In the genomic region with DNA sequence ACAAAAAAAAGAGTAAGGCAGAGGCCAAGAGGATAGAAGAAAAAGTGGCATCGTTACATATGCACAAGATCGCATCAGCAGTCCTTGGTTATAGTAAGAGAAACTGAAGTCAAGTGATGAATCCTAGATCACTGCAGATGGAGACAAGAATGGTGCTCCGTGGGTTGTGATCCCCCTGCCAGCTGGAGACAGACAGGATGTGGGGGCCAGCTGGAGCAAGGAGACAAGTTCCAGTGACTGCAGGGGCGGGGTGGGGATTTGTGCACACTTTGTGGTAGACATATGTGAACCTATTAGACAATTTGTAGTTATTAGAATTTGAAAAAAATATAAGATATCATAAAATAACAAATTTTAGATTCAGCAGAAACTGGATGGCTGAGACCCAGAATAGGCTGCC, we compare ENCODE assay signal across 9 cellular contexts.
"Had no signal": no experiment of that assay in that cellular context is flagged by ENCODE, and none has a peak within 500 bp of the region (broad histone marks: within the 10 kb centered on the region; RNA-seq: fewer than 3 reads in every experiment).

No MANE protein-coding gene starts in this region.

- H3K9ac ChIP-seq: GM23248 had no signal

- H2AFZ ChIP-seq: GM23248, GM23338 had no signal

- H3K4me2 ChIP-seq: GM23338 had no signal

- H3K27ac ChIP-seq: GM23248 had no signal

- ATAC-seq: GM23338, HCT116 had no signal

- H3K4me3 ChIP-seq: GM23248, GM23338, HAP-1 had no signal

- H3K36me3 ChIP-seq: HAP-1 had no signal

- DNase-seq: GM23248, GOT3, H7, H9, HCEC 1CT, HFFc6 had no signal

- H3K4me1 ChIP-seq: HAP-1 had no signal

- H3K9me3 ChIP-seq: HAP-1 had no signal
